Comparison of ENCODE assay signal across 12 cellular contexts in genomic region chr12:131487379-131488129, GRCh38.
DNase-seq lines count a peak whose midpoint lies in the region; ATAC-seq, FAIRE-seq and TF ChIP-seq lines count a peak whose summit lies in the region.
"Had no signal": no experiment of that assay in that cellular context is flagged by ENCODE, and none has a peak within 500 bp of the region (broad histone marks: within the 10 kb centered on the region; RNA-seq: fewer than 3 reads in every experiment).

No MANE protein-coding gene starts in this region.

- FAIRE-seq in HTR-8/SVneo (lab: Jason Lieb, UNC): no peak
- FAIRE-seq: colon had no signal

- TF ChIP-seq CTCF in AG10803 (conservative IDR thresholded peaks at IDR 0.05; ENCODE audit: low read length): no peak
- no peak for TF ChIP-seq CTCF in neural crest cell (conservative IDR thresholded peaks at IDR 0.05)

- no peaks in the 10 kb centered on the region for H3K27me3 Mint-ChIP-seq in activated T-helper 17 cell treated with anti-CD3 and anti-CD28 coated beads, Interleukin-2, amount 50 U/mL, for 72 hours
- peaks cover 2% of the 10 kb centered on the region for H3K27me3 Mint-ChIP-seq in neural crest cell (ENCODE audit: low read depth)

- no peak overlapping the region for H3K4me3 ChIP-seq in AG10803 (ENCODE audit: low read length)

- peak overlapping the region; percentile 55 for H3K4me3 Mint-ChIP-seq in activated T-helper 17 cell treated with anti-CD3 and anti-CD28 coated beads, Interleukin-2, amount 50 U/mL, for 72 hours
- H3K4me3 Mint-ChIP-seq in neural crest cell: no peak overlapping the region
- H3K4me3 Mint-ChIP-seq: CD14-positive monocyte, naive B cell had no signal

- H3K4me1 Mint-ChIP-seq in activated T-helper 17 cell treated with anti-CD3 and anti-CD28 coated beads, Interleukin-2, amount 50 U/mL, for 72 hours: peaks cover 10% of the 10 kb centered on the region
- peaks cover 5% of the 10 kb centered on the region for H3K4me1 Mint-ChIP-seq in neural crest cell
- H3K4me1 Mint-ChIP-seq: CD14-positive monocyte, naive B cell had no signal

- H3K9me3 Mint-ChIP-seq in activated T-helper 17 cell treated with anti-CD3 and anti-CD28 coated beads, Interleukin-2, amount 50 U/mL, for 72 hours: no peaks in the 10 kb centered on the region
- no peaks in the 10 kb centered on the region for H3K9me3 Mint-ChIP-seq in neural crest cell
- H3K9me3 Mint-ChIP-seq: CD14-positive monocyte, naive B cell had no signal

- DNase-seq in AG10803 (ENCODE audit: low read depth): peak; percentile 8
- peak; percentile 58 for DNase-seq in HT1080 (ENCODE audit: low read depth)
- DNase-seq in neural crest cell (ENCODE audit: low read depth, low spot score): no peak
- DNase-seq in HTR-8/SVneo (ENCODE audit: insufficient read length, low spot score): no peak
- DNase-seq in stimulated activated CD4-positive, alpha-beta T cell treated with anti-CD3 and anti-CD28 coated beads, Interleukin-15, amount 100 ng/mL, for 24 hours: no peak
- DNase-seq in NCI-H128 (lab: John Stamatoyannopoulos, UW; ENCODE audit: unreplicated experiment): no peak
- no peak for DNase-seq in NOMO-1 treated with DMSO at 0.1 percent for 48 hours (lab: John Stamatoyannopoulos, UW; ENCODE audit: unreplicated experiment)
- DNase-seq: naive B cell, NCI-H1417 had no signal

- ATAC-seq in activated T-helper 17 cell treated with anti-CD3 and anti-CD28 coated beads, Interleukin-2, amount 50 U/mL, for 72 hours (replicated peaks): peak; percentile 91

- peak overlapping the region; percentile 70 for H3K27ac Mint-ChIP-seq in activated T-helper 17 cell treated with anti-CD3 and anti-CD28 coated beads, Interleukin-2, amount 50 U/mL, for 72 hours
- H3K27ac Mint-ChIP-seq in neural crest cell (ENCODE audit: unreplicated experiment): peak overlapping the region; percentile 69

- H3K36me3 Mint-ChIP-seq in activated T-helper 17 cell treated with anti-CD3 and anti-CD28 coated beads, Interleukin-2, amount 50 U/mL, for 72 hours (ENCODE audit: low read depth): no peaks in the 10 kb centered on the region
- H3K36me3 Mint-ChIP-seq in neural crest cell (ENCODE audit: low read depth): no peaks in the 10 kb centered on the region
- H3K36me3 Mint-ChIP-seq: CD14-positive monocyte, naive B cell had no signal

Comparison
In these comparisons a context has a peak if more than half of its experiments do, and no peak if none do; other contexts are left out.
1. DNase-seq: peak in AG10803 (single experiment) and HT1080 (single experiment); none in neural crest cell (single experiment), HTR-8/SVneo (single experiment), stimulated activated CD4-positive, alpha-beta T cell treated with anti-CD3 and anti-CD28 coated beads, Interleukin-15, amount 100 ng/mL, for 24 hours (single experiment), NCI-H128 (single experiment) and NOMO-1 treated with DMSO at 0.1 percent for 48 hours (single experiment).